Comparison of ENCODE assay signal across 8 cellular contexts in genomic region chr11:35619030-35619753, GRCh38. TPM values are rescaled to one million over a fixed set of nuclear protein-coding genes. Genes with fewer than 3 reads are reported as not detected.
DNase-seq lines count a peak whose midpoint lies in the region; ATAC-seq and TF ChIP-seq lines count a peak whose summit lies in the region.

No MANE protein-coding gene starts in this region.

- H3K9me3 ChIP-seq in duodenal mucosa (ENCODE audit: control insufficient read depth in 1 of 2, low read length in 2 of 2), result no peaks in the 10 kb centered on the region
- H3K9me3 ChIP-seq in lower lobe of right lung, result no peaks in the 10 kb centered on the region
- no peaks in the 10 kb centered on the region for H3K9me3 ChIP-seq in subcutaneous abdominal adipose tissue (ENCODE audit: control insufficient read depth in 5 of 5, low read length in 5 of 5)

- intact Hi-C loops in lower lobe of right lung (cut with DNase I), result loop anchor here (5.0 kb wide), 1 partner anchor 638 kb away; no protein-coding TSS in a partner anchor

- H3K27me3 ChIP-seq in duodenal mucosa (ENCODE audit: control insufficient read depth in 1 of 2, insufficient read depth in 2 of 2, low read length in 2 of 2) (peaks cover 48 to 64% of the 10 kb centered on the region in 2 donors), lower lobe of right lung (ENCODE audit: low read depth) (peaks cover 29% of the 10 kb centered on the region), subcutaneous abdominal adipose tissue (ENCODE audit: control insufficient read depth in 5 of 5, insufficient read depth in 4 of 5, low read length in 5 of 5) (peaks cover 5 to 16% (median 11%) of the 10 kb centered on the region in 5 donors)

- DNase-seq in CD1c-positive myeloid dendritic cell (ENCODE audit: extremely low spot score), result peak; percentile 19
- DNase-seq in SHP77 (lab: John Stamatoyannopoulos, UW), result peak; percentile 38 to 62
- peak; percentile 50 for DNase-seq in lower lobe of right lung
- no peak for DNase-seq in DMS79 (lab: John Stamatoyannopoulos, UW)

- peak; percentile 31 for ATAC-seq in GM18909 (IDR thresholded peaks at IDR 0.05; ENCODE audit: poor library complexity, unreplicated experiment)
- ATAC-seq in HG03159 (IDR thresholded peaks at IDR 0.05; ENCODE audit: unreplicated experiment), result peak; percentile 38
- peak; percentile 39 to 48 for ATAC-seq in lower lobe of right lung

- H3K36me3 ChIP-seq in duodenal mucosa (ENCODE audit: control insufficient read depth in 1 of 2, insufficient read depth in 2 of 2, low read length in 2 of 2), result no peaks in the 10 kb centered on the region
- no peaks in the 10 kb centered on the region for H3K36me3 ChIP-seq in lower lobe of right lung
- no peaks in the 10 kb centered on the region for H3K36me3 ChIP-seq in subcutaneous abdominal adipose tissue (ENCODE audit: control insufficient read depth in 5 of 5, insufficient read depth in 5 of 5, low read length in 5 of 5)

- H3K27ac ChIP-seq in duodenal mucosa (ENCODE audit: low read depth, low read length) (no peak overlapping the region), lower lobe of right lung (no peak overlapping the region), subcutaneous abdominal adipose tissue (ENCODE audit: low read depth, low read length) (no peak overlapping the region)

- peak overlapping the region; percentile 51 to 62 for H3K4me3 ChIP-seq in duodenal mucosa (ENCODE audit: low read depth in 1 of 2, low read length in 2 of 2)
- H3K4me3 ChIP-seq in lower lobe of right lung, result peak overlapping the region; percentile 65
- peak overlapping the region in 4 of 5 donors; percentile 55 to 70 (median 65) for H3K4me3 ChIP-seq in subcutaneous abdominal adipose tissue (ENCODE audit: low read depth in 1 of 5, low read length in 5 of 5)

- H3K4me1 ChIP-seq in duodenal mucosa (ENCODE audit: control insufficient read depth in 1 of 2, insufficient read depth in 2 of 2, low read length in 2 of 2) (peaks cover 13 to 14% of the 10 kb centered on the region in 2 donors), lower lobe of right lung (peaks cover 18% of the 10 kb centered on the region), subcutaneous abdominal adipose tissue (ENCODE audit: control insufficient read depth in 5 of 5, insufficient read depth in 5 of 5, low read length in 5 of 5) (peaks cover 0 to 38% (median 29%) of the 10 kb centered on the region in 5 donors)

- no peak overlapping the region for H3K9ac ChIP-seq in duodenal mucosa (ENCODE audit: low read depth in 1 of 2, low read length in 2 of 2)
- H3K9ac ChIP-seq in subcutaneous abdominal adipose tissue (ENCODE audit: low read length in 5 of 5), result no peak overlapping the region

- no peak for TF ChIP-seq CTCF in lower lobe of right lung (IDR thresholded peaks at IDR 0.05)

RNA-seq across cellular contexts. Expression of gene FJX1, which starts 0.9 kb away (rescaled TPM):
- 1.5 TPM for total RNA-seq in lower lobe of right lung

RNA-seq across cellular contexts. Expression of gene TRIM44, which starts 43.4 kb away (rescaled TPM):
- 62.8 TPM for total RNA-seq in lower lobe of right lung
